Comparison of ENCODE assay signal across 1 cellular context in the genomic region with DNA sequence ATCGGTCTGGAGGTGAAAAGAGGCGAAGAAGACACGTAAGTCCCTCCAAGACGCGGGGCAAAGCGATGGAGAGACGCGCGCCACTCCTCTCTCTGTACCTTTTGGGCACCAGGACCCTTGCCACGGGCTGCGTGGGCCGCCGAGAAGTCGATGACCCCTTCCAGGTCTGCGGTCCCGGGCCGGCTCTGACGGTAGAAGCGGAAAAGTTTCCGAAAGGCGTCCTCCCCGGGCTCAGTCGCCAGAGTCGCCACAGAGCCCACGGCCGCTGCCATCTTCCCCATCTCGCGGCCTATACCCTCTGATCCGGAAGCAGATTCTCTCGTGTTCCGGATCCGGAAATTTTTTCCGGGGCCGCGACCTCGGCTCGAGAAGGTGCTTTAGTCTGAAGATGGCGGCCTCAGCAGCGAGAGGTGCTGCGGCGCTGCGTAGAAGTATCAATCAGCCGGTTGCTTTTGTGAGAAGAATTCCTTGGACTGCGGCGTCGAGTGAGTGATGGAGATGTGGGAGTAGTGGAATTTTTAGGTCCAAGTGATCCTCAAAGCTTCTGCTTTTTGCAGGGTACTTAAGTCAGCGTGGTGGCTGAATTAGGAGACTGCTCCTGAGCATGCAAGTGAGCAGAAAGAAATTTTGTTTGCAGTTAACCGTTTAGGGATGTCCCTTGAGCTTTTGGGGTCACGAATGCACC.
TF ChIP-seq lines count a peak whose summit lies in the region.

A gene with protein sequence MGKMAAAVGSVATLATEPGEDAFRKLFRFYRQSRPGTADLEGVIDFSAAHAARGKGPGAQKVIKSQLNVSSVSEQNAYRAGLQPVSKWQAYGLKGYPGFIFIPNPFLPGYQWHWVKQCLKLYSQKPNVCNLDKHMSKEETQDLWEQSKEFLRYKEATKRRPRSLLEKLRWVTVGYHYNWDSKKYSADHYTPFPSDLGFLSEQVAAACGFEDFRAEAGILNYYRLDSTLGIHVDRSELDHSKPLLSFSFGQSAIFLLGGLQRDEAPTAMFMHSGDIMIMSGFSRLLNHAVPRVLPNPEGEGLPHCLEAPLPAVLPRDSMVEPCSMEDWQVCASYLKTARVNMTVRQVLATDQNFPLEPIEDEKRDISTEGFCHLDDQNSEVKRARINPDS (minus strand): TSS at position 300 of the 685 bp plus-strand sequence. CDS start 19 bp downstream, at position 281.
Gene SLIRP (plus strand): TSS at position 380 of the 685 bp plus-strand sequence. CDS start 9 bp downstream, at position 389.

TF ChIP-seq in HepG2, 621 proteins besides CTCF, POLR2A, EP300 and RAD21 (continued from another document and continues in another):
- TF ChIP-seq ZNF546 (CRISPR knock-in tag; conservative IDR thresholded peaks at IDR 0.05): no peak
- TF ChIP-seq HIVEP1 (CRISPR knock-in tag; IDR thresholded peaks at IDR 0.05): peak; percentile 58; the same call in 1 of the 2 replicates
- TF ChIP-seq MAFK (conservative IDR thresholded peaks at IDR 0.05 in 1 of 2, IDR thresholded peaks at IDR 0.05 in 1 of 2; ENCODE audit: low read length in 2 of 2): no peak
- no peak for TF ChIP-seq XBP1 (CRISPR knock-in tag; IDR thresholded peaks at IDR 0.05)
- TF ChIP-seq ZNF878 (CRISPR knock-in tag; IDR thresholded peaks at IDR 0.05): 0 out of 2 replicates have a peak, but pooled peaks have one; percentile 23
- TF ChIP-seq REST (IDR thresholded peaks at IDR 0.05; ENCODE audit: borderline replicate concordance in 1 of 2, low read depth in 1 of 2, low read length in 2 of 2): peak in 1 of 2 experiments; percentile 77; a peak in 2 of 4 replicates
- TF ChIP-seq, protein P1, sequence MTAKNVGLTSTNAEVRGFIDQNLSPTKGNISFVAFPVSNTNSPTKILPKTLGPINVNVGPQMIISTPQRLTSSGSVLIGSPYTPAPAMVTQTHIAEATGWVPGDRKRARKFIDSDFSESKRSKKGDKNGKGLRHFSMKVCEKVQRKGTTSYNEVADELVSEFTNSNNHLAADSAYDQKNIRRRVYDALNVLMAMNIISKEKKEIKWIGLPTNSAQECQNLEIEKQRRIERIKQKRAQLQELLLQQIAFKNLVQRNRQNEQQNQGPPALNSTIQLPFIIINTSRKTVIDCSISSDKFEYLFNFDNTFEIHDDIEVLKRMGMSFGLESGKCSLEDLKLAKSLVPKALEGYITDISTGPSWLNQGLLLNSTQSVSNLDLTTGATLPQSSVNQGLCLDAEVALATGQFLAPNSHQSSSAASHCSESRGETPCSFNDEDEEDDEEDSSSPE (CRISPR knock-in tag; IDR thresholded peaks at IDR 0.05): peak; percentile 22; the same call in 1 of the 2 replicates
- TF ChIP-seq POGK (CRISPR knock-in tag; conservative IDR thresholded peaks at IDR 0.05): peak; percentile 20; the same call in 1 of the 2 replicates
- TF ChIP-seq, protein P2, sequence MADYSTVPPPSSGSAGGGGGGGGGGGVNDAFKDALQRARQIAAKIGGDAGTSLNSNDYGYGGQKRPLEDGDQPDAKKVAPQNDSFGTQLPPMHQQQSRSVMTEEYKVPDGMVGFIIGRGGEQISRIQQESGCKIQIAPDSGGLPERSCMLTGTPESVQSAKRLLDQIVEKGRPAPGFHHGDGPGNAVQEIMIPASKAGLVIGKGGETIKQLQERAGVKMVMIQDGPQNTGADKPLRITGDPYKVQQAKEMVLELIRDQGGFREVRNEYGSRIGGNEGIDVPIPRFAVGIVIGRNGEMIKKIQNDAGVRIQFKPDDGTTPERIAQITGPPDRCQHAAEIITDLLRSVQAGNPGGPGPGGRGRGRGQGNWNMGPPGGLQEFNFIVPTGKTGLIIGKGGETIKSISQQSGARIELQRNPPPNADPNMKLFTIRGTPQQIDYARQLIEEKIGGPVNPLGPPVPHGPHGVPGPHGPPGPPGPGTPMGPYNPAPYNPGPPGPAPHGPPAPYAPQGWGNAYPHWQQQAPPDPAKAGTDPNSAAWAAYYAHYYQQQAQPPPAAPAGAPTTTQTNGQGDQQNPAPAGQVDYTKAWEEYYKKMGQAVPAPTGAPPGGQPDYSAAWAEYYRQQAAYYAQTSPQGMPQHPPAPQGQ (CRISPR knock-in tag; IDR thresholded peaks at IDR 0.05; ENCODE audit: borderline replicate concordance): no peak
- TF ChIP-seq, protein P3, sequence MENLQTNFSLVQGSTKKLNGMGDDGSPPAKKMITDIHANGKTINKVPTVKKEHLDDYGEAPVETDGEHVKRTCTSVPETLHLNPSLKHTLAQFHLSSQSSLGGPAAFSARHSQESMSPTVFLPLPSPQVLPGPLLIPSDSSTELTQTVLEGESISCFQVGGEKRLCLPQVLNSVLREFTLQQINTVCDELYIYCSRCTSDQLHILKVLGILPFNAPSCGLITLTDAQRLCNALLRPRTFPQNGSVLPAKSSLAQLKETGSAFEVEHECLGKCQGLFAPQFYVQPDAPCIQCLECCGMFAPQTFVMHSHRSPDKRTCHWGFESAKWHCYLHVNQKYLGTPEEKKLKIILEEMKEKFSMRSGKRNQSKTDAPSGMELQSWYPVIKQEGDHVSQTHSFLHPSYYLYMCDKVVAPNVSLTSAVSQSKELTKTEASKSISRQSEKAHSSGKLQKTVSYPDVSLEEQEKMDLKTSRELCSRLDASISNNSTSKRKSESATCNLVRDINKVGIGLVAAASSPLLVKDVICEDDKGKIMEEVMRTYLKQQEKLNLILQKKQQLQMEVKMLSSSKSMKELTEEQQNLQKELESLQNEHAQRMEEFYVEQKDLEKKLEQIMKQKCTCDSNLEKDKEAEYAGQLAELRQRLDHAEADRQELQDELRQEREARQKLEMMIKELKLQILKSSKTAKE (CRISPR knock-in tag; IDR thresholded peaks at IDR 0.05; ENCODE audit: borderline replicate concordance): no peak
- TF ChIP-seq HMG20B (CRISPR knock-in tag; conservative IDR thresholded peaks at IDR 0.05): no peak
- TF ChIP-seq, protein P4, sequence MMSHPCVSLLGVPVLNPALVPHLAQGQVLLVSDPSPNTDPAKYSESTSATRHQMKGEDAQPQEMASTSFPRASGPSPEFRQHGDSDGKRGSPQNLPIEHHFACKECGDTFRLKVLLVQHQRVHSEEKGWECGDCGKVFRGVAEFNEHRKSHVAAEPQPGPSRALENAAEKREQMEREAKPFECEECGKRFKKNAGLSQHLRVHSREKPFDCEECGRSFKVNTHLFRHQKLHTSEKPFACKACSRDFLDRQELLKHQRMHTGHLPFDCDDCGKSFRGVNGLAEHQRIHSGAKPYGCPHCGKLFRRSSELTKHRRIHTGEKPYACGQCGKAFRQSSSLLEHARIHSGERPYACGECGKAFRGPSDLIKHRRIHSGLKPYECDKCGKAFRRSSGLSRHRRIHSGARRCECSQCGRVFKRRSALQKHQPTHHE (CRISPR knock-in tag; IDR thresholded peaks at IDR 0.05; ENCODE audit: borderline replicate concordance): no peak; the same call in 1 of the 2 replicates
- no peak for TF ChIP-seq ZNF24 (IDR thresholded peaks at IDR 0.05)
- no peak for TF ChIP-seq GPBP1L1 (CRISPR knock-in tag; IDR thresholded peaks at IDR 0.05)
- no peak for TF ChIP-seq SMARCE1 (IDR thresholded peaks at IDR 0.05; ENCODE audit: borderline replicate concordance)
- TF ChIP-seq, protein P5, sequence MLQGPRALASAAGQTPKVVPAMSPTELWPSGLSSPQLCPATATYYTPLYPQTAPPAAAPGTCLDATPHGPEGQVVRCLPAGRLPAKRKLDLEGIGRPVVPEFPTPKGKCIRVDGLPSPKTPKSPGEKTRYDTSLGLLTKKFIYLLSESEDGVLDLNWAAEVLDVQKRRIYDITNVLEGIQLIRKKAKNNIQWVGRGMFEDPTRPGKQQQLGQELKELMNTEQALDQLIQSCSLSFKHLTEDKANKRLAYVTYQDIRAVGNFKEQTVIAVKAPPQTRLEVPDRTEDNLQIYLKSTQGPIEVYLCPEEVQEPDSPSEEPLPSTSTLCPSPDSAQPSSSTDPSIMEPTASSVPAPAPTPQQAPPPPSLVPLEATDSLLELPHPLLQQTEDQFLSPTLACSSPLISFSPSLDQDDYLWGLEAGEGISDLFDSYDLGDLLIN (CRISPR knock-in tag; IDR thresholded peaks at IDR 0.05; ENCODE audit: borderline replicate concordance): no peak
- no peak for TF ChIP-seq ZNF7 (CRISPR knock-in tag; IDR thresholded peaks at IDR 0.05)
- no peak for TF ChIP-seq ZNF644 (CRISPR knock-in tag; IDR thresholded peaks at IDR 0.05; ENCODE audit: low read depth)
- TF ChIP-seq ONECUT2 (CRISPR knock-in tag; IDR thresholded peaks at IDR 0.05): no peak
- no peak for TF ChIP-seq ZNF33B (CRISPR knock-in tag; IDR thresholded peaks at IDR 0.05)
- TF ChIP-seq CHD2 (IDR thresholded peaks at IDR 0.05; ENCODE audit: low read depth, low read length): peak; percentile 42; the same call in 1 of the 2 replicates
- TF ChIP-seq CENPBD1 (CRISPR knock-in tag; IDR thresholded peaks at IDR 0.05; ENCODE audit: borderline replicate concordance, low read depth): no peak
- no peak for TF ChIP-seq DNMT1 (CRISPR knock-in tag; IDR thresholded peaks at IDR 0.05)
- TF ChIP-seq ATF7 (IDR thresholded peaks at IDR 0.05): no peak
- TF ChIP-seq ATF7 (CRISPR knock-in tag; IDR thresholded peaks at IDR 0.05): no peak
- peak; percentile 41; the same call in 1 of the 2 replicates for TF ChIP-seq UBTF (CRISPR knock-in tag; IDR thresholded peaks at IDR 0.05)
- no peak for TF ChIP-seq NR3C1 (CRISPR knock-in tag; IDR thresholded peaks at IDR 0.05)
- TF ChIP-seq SMARCC2 (IDR thresholded peaks at IDR 0.05): no peak
- no peak; the same call in 1 of the 2 replicates for TF ChIP-seq NFKBIZ (CRISPR knock-in tag; IDR thresholded peaks at IDR 0.05)
- peak; percentile 91 for TF ChIP-seq SIN3B (IDR thresholded peaks at IDR 0.05; ENCODE audit: low read length)
